ENCODE assay signal across 1 cellular context in the genomic region with DNA sequence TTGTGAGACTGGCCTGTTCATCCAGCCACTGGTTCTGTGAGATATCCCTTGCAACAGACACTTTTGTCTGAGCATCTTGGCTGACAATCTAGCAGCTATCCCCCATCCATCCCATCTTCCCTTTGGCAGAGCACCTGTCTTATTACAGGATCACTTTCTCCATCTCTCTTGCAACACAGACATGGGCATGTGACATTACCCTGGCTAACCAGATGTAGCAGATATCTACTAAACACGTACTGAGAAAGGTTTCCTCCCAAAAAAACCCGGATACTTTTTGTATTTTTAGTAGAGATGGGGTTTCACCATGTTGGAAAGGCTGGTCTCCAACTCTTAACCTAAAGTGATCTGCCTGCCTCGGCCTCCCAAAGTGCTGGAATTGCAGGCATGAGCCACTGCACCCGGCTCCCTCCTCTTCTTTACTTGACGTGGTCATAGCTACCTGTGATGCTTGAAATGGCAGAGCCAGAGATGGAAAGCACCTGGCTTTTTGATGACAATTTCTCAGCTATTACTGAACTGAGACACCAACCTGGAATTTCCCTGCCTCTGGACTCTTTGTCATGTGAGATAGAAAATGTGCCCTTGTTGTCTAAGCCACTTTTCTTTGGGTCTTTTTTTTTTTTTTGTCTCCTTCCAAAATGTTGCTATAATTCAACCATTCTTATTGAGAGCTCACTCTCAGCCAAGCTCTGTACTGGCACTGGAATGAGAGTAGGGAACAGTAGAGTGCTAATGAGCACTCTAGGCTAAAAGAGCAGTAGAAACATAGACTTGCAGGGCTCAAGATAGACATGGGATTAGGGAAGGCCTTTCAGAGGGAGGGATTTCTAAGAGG.
TF ChIP-seq lines count a peak whose summit lies in the region.

No MANE protein-coding gene starts in this region.

TF ChIP-seq in GM12878, 131 proteins besides CTCF, POLR2A, EP300 and RAD21 (continued from another document and continues in another):
- TF ChIP-seq, protein P1, sequence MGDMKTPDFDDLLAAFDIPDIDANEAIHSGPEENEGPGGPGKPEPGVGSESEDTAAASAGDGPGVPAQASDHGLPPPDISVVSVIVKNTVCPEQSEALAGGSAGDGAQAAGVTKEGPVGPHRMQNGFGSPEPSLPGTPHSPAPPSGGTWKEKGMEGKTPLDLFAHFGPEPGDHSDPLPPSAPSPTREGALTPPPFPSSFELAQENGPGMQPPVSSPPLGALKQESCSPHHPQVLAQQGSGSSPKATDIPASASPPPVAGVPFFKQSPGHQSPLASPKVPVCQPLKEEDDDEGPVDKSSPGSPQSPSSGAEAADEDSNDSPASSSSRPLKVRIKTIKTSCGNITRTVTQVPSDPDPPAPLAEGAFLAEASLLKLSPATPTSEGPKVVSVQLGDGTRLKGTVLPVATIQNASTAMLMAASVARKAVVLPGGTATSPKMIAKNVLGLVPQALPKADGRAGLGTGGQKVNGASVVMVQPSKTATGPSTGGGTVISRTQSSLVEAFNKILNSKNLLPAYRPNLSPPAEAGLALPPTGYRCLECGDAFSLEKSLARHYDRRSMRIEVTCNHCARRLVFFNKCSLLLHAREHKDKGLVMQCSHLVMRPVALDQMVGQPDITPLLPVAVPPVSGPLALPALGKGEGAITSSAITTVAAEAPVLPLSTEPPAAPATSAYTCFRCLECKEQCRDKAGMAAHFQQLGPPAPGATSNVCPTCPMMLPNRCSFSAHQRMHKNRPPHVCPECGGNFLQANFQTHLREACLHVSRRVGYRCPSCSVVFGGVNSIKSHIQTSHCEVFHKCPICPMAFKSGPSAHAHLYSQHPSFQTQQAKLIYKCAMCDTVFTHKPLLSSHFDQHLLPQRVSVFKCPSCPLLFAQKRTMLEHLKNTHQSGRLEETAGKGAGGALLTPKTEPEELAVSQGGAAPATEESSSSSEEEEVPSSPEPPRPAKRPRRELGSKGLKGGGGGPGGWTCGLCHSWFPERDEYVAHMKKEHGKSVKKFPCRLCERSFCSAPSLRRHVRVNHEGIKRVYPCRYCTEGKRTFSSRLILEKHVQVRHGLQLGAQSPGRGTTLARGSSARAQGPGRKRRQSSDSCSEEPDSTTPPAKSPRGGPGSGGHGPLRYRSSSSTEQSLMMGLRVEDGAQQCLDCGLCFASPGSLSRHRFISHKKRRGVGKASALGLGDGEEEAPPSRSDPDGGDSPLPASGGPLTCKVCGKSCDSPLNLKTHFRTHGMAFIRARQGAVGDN (IDR thresholded peaks at IDR 0.05), result peak; percentile 87
- TF ChIP-seq, protein P2, sequence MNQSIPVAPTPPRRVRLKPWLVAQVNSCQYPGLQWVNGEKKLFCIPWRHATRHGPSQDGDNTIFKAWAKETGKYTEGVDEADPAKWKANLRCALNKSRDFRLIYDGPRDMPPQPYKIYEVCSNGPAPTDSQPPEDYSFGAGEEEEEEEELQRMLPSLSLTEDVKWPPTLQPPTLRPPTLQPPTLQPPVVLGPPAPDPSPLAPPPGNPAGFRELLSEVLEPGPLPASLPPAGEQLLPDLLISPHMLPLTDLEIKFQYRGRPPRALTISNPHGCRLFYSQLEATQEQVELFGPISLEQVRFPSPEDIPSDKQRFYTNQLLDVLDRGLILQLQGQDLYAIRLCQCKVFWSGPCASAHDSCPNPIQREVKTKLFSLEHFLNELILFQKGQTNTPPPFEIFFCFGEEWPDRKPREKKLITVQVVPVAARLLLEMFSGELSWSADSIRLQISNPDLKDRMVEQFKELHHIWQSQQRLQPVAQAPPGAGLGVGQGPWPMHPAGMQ (IDR thresholded peaks at IDR 0.05; ENCODE audit: borderline replicate concordance), result no peak
- TF ChIP-seq RB1 (IDR thresholded peaks at IDR 0.05; ENCODE audit: borderline replicate concordance), result no peak
- 0 out of 2 replicates have a peak, but pooled peaks have one; percentile 15 for TF ChIP-seq TCF7 (IDR thresholded peaks at IDR 0.05; ENCODE audit: borderline replicate concordance)
- TF ChIP-seq NBN (IDR thresholded peaks at IDR 0.05), result peak; percentile 75; the same call in 1 of the 2 replicates
- no peak for TF ChIP-seq SMC3 (IDR thresholded peaks at IDR 0.05; ENCODE audit: borderline replicate concordance, low read length)
- TF ChIP-seq NR2C1 (IDR thresholded peaks at IDR 0.05), result no peak
- no peak for TF ChIP-seq CEBPB (IDR thresholded peaks at IDR 0.05; ENCODE audit: borderline replicate concordance in 1 of 2, low read depth in 2 of 2, low read length in 2 of 2)
- no peak for TF ChIP-seq MYC (IDR thresholded peaks at IDR 0.05; ENCODE audit: insufficient read depth, insufficient read length, insufficient replicate concordance, low read length, severe bottlenecking)
- TF ChIP-seq, protein P3, sequence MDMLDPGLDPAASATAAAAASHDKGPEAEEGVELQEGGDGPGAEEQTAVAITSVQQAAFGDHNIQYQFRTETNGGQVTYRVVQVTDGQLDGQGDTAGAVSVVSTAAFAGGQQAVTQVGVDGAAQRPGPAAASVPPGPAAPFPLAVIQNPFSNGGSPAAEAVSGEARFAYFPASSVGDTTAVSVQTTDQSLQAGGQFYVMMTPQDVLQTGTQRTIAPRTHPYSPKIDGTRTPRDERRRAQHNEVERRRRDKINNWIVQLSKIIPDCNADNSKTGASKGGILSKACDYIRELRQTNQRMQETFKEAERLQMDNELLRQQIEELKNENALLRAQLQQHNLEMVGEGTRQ (IDR thresholded peaks at IDR 0.05; ENCODE audit: borderline replicate concordance, low read depth, low read length), result no peak; the same call in 1 of the 2 replicates
- no peak for TF ChIP-seq STAT3 (IDR thresholded peaks at IDR 0.05; ENCODE audit: low read depth, low read length)
- TF ChIP-seq NR2C2 (IDR thresholded peaks at IDR 0.05; ENCODE audit: borderline replicate concordance, control insufficient read depth, insufficient read length, low read depth), result no peak
- TF ChIP-seq ZNF592 (IDR thresholded peaks at IDR 0.05), result peak; percentile 63; the same call in 1 of the 2 replicates
- TF ChIP-seq MYB (IDR thresholded peaks at IDR 0.05; ENCODE audit: borderline replicate concordance, low read depth, low read length), result no peak
- TF ChIP-seq, protein P4, sequence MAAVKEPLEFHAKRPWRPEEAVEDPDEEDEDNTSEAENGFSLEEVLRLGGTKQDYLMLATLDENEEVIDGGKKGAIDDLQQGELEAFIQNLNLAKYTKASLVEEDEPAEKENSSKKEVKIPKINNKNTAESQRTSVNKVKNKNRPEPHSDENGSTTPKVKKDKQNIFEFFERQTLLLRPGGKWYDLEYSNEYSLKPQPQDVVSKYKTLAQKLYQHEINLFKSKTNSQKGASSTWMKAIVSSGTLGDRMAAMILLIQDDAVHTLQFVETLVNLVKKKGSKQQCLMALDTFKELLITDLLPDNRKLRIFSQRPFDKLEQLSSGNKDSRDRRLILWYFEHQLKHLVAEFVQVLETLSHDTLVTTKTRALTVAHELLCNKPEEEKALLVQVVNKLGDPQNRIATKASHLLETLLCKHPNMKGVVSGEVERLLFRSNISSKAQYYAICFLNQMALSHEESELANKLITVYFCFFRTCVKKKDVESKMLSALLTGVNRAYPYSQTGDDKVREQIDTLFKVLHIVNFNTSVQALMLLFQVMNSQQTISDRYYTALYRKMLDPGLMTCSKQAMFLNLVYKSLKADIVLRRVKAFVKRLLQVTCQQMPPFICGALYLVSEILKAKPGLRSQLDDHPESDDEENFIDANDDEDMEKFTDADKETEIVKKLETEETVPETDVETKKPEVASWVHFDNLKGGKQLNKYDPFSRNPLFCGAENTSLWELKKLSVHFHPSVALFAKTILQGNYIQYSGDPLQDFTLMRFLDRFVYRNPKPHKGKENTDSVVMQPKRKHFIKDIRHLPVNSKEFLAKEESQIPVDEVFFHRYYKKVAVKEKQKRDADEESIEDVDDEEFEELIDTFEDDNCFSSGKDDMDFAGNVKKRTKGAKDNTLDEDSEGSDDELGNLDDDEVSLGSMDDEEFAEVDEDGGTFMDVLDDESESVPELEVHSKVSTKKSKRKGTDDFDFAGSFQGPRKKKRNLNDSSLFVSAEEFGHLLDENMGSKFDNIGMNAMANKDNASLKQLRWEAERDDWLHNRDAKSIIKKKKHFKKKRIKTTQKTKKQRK (IDR thresholded peaks at IDR 0.05; ENCODE audit: low read depth, low read length), result no peak
- TF ChIP-seq, protein P5, sequence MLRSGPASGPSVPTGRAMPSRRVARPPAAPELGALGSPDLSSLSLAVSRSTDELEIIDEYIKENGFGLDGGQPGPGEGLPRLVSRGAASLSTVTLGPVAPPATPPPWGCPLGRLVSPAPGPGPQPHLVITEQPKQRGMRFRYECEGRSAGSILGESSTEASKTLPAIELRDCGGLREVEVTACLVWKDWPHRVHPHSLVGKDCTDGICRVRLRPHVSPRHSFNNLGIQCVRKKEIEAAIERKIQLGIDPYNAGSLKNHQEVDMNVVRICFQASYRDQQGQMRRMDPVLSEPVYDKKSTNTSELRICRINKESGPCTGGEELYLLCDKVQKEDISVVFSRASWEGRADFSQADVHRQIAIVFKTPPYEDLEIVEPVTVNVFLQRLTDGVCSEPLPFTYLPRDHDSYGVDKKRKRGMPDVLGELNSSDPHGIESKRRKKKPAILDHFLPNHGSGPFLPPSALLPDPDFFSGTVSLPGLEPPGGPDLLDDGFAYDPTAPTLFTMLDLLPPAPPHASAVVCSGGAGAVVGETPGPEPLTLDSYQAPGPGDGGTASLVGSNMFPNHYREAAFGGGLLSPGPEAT (IDR thresholded peaks at IDR 0.05; ENCODE audit: low read depth), result peak; percentile 99
- TF ChIP-seq TBL1XR1 (IDR thresholded peaks at IDR 0.05; ENCODE audit: low read depth, low read length), result no peak
- peak; percentile 70 for TF ChIP-seq RAD51 (IDR thresholded peaks at IDR 0.05)
- no peak for TF ChIP-seq ESRRA (IDR thresholded peaks at IDR 0.05; ENCODE audit: low read length)
- no peak for TF ChIP-seq FOXK2 (IDR thresholded peaks at IDR 0.05)
- peak; percentile 62 for TF ChIP-seq KLF5 (IDR thresholded peaks at IDR 0.05; ENCODE audit: partially characterized antibody)
- peak; percentile 89 for TF ChIP-seq NFIC (IDR thresholded peaks at IDR 0.05; ENCODE audit: low read depth, low read length)
- no peak for TF ChIP-seq GATAD2B (conservative IDR thresholded peaks at IDR 0.05; ENCODE audit: low read depth)
- TF ChIP-seq, protein P6, sequence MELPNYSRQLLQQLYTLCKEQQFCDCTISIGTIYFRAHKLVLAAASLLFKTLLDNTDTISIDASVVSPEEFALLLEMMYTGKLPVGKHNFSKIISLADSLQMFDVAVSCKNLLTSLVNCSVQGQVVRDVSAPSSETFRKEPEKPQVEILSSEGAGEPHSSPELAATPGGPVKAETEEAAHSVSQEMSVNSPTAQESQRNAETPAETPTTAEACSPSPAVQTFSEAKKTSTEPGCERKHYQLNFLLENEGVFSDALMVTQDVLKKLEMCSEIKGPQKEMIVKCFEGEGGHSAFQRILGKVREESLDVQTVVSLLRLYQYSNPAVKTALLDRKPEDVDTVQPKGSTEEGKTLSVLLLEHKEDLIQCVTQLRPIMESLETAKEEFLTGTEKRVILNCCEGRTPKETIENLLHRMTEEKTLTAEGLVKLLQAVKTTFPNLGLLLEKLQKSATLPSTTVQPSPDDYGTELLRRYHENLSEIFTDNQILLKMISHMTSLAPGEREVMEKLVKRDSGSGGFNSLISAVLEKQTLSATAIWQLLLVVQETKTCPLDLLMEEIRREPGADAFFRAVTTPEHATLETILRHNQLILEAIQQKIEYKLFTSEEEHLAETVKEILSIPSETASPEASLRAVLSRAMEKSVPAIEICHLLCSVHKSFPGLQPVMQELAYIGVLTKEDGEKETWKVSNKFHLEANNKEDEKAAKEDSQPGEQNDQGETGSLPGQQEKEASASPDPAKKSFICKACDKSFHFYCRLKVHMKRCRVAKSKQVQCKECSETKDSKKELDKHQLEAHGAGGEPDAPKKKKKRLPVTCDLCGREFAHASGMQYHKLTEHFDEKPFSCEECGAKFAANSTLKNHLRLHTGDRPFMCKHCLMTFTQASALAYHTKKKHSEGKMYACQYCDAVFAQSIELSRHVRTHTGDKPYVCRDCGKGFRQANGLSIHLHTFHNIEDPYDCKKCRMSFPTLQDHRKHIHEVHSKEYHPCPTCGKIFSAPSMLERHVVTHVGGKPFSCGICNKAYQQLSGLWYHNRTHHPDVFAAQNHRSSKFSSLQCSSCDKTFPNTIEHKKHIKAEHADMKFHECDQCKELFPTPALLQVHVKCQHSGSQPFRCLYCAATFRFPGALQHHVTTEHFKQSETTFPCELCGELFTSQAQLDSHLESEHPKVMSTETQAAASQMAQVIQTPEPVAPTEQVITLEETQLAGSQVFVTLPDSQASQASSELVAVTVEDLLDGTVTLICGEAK (IDR thresholded peaks at IDR 0.05; ENCODE audit: borderline replicate concordance), result no peak
- TF ChIP-seq WRNIP1 (IDR thresholded peaks at IDR 0.05; ENCODE audit: borderline replicate concordance, low read depth, low read length), result 0 out of 2 replicates have a peak, but pooled peaks have one; percentile 74
- TF ChIP-seq KDM1A (IDR thresholded peaks at IDR 0.05; ENCODE audit: borderline replicate concordance), result no peak
- 0 out of 2 replicates have a peak, but pooled peaks have one; percentile 14 for TF ChIP-seq YY1 (IDR thresholded peaks at IDR 0.05; ENCODE audit: low read depth, low read length)
- no peak for TF ChIP-seq STAT1 (conservative IDR thresholded peaks at IDR 0.05)
- no peak for TF ChIP-seq SMAD5 (IDR thresholded peaks at IDR 0.05; ENCODE audit: low read depth)
- peak; percentile 47; the same call in 1 of the 3 replicates for TF ChIP-seq POU2F2 (IDR thresholded peaks at IDR 0.05; ENCODE audit: borderline replicate concordance, low read depth, low read length)
- TF ChIP-seq RELA (IDR thresholded peaks at IDR 0.05; ENCODE audit: borderline replicate concordance, partially characterized antibody), result peak; percentile 90
- TF ChIP-seq PML (IDR thresholded peaks at IDR 0.05; ENCODE audit: low read length), result no peak; the same call in 1 of the 2 replicates
- TF ChIP-seq TARDBP (IDR thresholded peaks at IDR 0.05; ENCODE audit: borderline replicate concordance), result no peak
- peak; percentile 91 for TF ChIP-seq ZNF384 (IDR thresholded peaks at IDR 0.05; ENCODE audit: borderline replicate concordance, low read depth, low read length)
- TF ChIP-seq BACH1 (IDR thresholded peaks at IDR 0.05; ENCODE audit: borderline replicate concordance), result no peak
